ENCODE assay signal across 8 cellular contexts in genomic region chr2:28594369-28595108, GRCh38.
DNase-seq lines count a peak whose midpoint lies in the region; ATAC-seq and TF ChIP-seq lines count a peak whose summit lies in the region.

No MANE protein-coding gene starts in this region.

- H3K4me3 Mint-ChIP-seq in T-helper 17 cell: peak overlapping the region; percentile 67

- H3K9me3 ChIP-seq in T-helper 17 cell (ENCODE audit: control insufficient read depth, low read length, poor library complexity, severe bottlenecking): no peaks in the 10 kb centered on the region
- no peaks in the 10 kb centered on the region for H3K9me3 ChIP-seq in right atrium auricular region

- peaks cover 23% of the 10 kb centered on the region for H3K4me1 Mint-ChIP-seq in T-helper 17 cell

- ATAC-seq in T-helper 17 cell: peak; percentile 89

- H3K36me3 ChIP-seq in right atrium auricular region (no peaks in the 10 kb centered on the region), urinary bladder (ENCODE audit: insufficient read depth) (no peaks in the 10 kb centered on the region)

- no peaks in the 10 kb centered on the region for H3K36me3 Mint-ChIP-seq in T-helper 17 cell (ENCODE audit: low read depth)

- TF ChIP-seq CTCF in right atrium auricular region (IDR thresholded peaks at IDR 0.05): peak; percentile 71 to 91

- WGBS in urinary bladder: 26% methylated on average over 17 of the region's 17 CpGs

- H3K27ac ChIP-seq in right atrium auricular region (peak overlapping the region; percentile 84 to 93), urinary bladder (ENCODE audit: low read depth) (peak overlapping the region; percentile 74)

- H3K27me3 Mint-ChIP-seq in T-helper 17 cell: no peaks in the 10 kb centered on the region

- H3K4me3 ChIP-seq in right atrium auricular region: no peak overlapping the region
- H3K4me3 ChIP-seq in urinary bladder (ENCODE audit: low read depth, low read length): no peak overlapping the region

- DNase-seq in D341Med (ENCODE audit: low spot score) (peak; percentile 81), HCEC 1CT (peak; percentile 76), NCI-H1930 (lab: John Stamatoyannopoulos, UW) (peak; percentile 18 to 65), T-helper 17 cell (peak; percentile 74 to 86 (median 77)), anterior cingulate cortex (lab: John Stamatoyannopoulos, UW) (peak in 54 of 58 donors; percentile 16 to 90 (median 59)), right atrium auricular region (ENCODE audit: low spot score) (peak; percentile 93), pulmonary artery endothelial cell (ENCODE audit: low read depth, low spot score) (peak; percentile 78)

- H3K27me3 ChIP-seq in right atrium auricular region: no peaks in the 10 kb centered on the region

- peak overlapping the region; percentile 98 for H3K27ac Mint-ChIP-seq in T-helper 17 cell

- H3K4me1 ChIP-seq in right atrium auricular region (peaks cover 3 to 38% of the 10 kb centered on the region in 2 donors), urinary bladder (ENCODE audit: insufficient read depth) (no peaks in the 10 kb centered on the region)

Comparison
In these comparisons a context has a peak if more than half of its experiments do, and no peak if none do; other contexts are left out.
1. DNase-seq: peak in every context shown above with its lines; median percentile 93 in right atrium auricular region; 81 in D341Med; 78 in pulmonary artery endothelial cell; 77 in T-helper 17 cell; 76 in HCEC 1CT; 59 in anterior cingulate cortex; 42 in NCI-H1930.